19 cellular contexts compared by ENCODE assay signal in the genomic region with DNA sequence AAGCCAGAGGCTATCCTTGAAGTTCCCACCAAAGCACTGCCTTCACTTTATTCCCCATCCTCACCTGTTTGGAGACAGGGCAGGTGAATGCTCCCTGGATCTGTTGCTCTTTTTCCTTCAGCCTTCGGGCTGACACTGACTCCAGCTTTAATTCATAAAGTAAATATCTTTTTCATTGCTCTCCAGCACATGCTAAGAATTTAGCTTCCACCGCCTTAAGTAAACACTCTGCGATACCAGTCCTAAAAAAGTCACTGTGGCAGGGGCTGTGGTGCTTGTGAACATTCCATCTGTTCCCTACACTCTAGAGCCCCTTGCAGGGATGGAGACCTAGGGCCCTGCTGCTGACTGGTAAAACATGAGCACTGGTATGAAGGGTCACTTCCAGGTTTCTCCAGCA. TPM values are rescaled to one million over a fixed set of nuclear protein-coding genes. Genes with fewer than 3 reads are reported as not detected.
"Had no signal": no experiment of that assay in that cellular context is flagged by ENCODE, and none has a peak within 500 bp of the region (broad histone marks: within the 10 kb centered on the region; RNA-seq: fewer than 3 reads in every experiment).

No MANE protein-coding gene starts in this region.

- H3K4me3 ChIP-seq: thyroid gland, vagina had no signal

- DNase-seq: activated CD4-positive, alpha-beta T cell treated with anti-CD3 and anti-CD28 coated beads for 1 hour; activated CD8-positive, alpha-beta memory T cell treated with anti-CD3 and anti-CD28 coated beads for 24 hours; activated CD8-positive, alpha-beta memory T cell treated with anti-CD3 and anti-CD28 coated beads, Interleukin-2, amount 50 U/mL, for 48 hours; activated effector memory CD4-positive, alpha-beta T cell treated with Interleukin-2 at 50 U/mL for 16 hours; activated T-cell treated with anti-CD3 and anti-CD28 coated beads, Interleukin-2, amount 50 U/mL, for 48 hours; dermis blood vessel endothelial cell; effector memory CD4-positive, alpha-beta T cell; hippocampal formation; naive thymus-derived CD4-positive, alpha-beta T cell; stimulated activated naive CD4-positive, alpha-beta T cell; T-helper 17 cell; thyroid gland; WERI-Rb-1 had no signal

- ATAC-seq: naive thymus-derived CD4-positive, alpha-beta T cell; T-helper 17 cell had no signal

- H3K27me3 ChIP-seq: esophagus muscularis mucosa, thyroid gland, vagina had no signal

- H3K9me3 ChIP-seq: esophagus muscularis mucosa, thyroid gland, vagina had no signal

- H3K4me1 ChIP-seq: thyroid gland, vagina had no signal

- H3K36me3 ChIP-seq: esophagus muscularis mucosa, thyroid gland, vagina, WERI-Rb-1 had no signal

- H3K27ac ChIP-seq: thyroid gland, vagina, WERI-Rb-1 had no signal

RNA-seq across cellular contexts. Expression of a gene that starts 0.9 kb away (rescaled TPM):
- total RNA-seq: chondrocyte; dermis blood vessel endothelial cell; endothelial cell of umbilical vein; naive thymus-derived CD4-positive, alpha-beta T cell; osteocyte; pulmonary artery endothelial cell; T-helper 17 cell had no signal
- polyA plus RNA-seq: endothelial cell of umbilical vein; naive thymus-derived CD4-positive, alpha-beta T cell had no signal

RNA-seq across cellular contexts. Expression of a gene that starts 56.9 kb away (rescaled TPM):
- total RNA-seq: chondrocyte; dermis blood vessel endothelial cell; endothelial cell of umbilical vein; esophagus muscularis mucosa; naive thymus-derived CD4-positive, alpha-beta T cell; osteocyte; pulmonary artery endothelial cell; T-helper 17 cell; thyroid gland; vagina had no signal
- polyA plus RNA-seq: endothelial cell of umbilical vein; naive thymus-derived CD4-positive, alpha-beta T cell had no signal
